Comparison of ENCODE assay signal across 12 cellular contexts in genomic region chr12:31585895-31586294, GRCh38.
"Had no signal": no experiment of that assay in that cellular context is flagged by ENCODE, and none has a peak within 500 bp of the region (broad histone marks: within the 10 kb centered on the region; RNA-seq: fewer than 3 reads in every experiment).

No MANE protein-coding gene starts in this region.

- H3K27me3 ChIP-seq: heart left ventricle had no signal

- H3K27ac Mint-ChIP-seq: T-helper 1 cell treated with Interleukin-12 subunit alpha and Interleukin-12 subunit beta and Interleukin-4 antibody, amounts not matched to agents 30 μg/mL and 1 μg/mL, for 36 hours had no signal

- ATAC-seq: heart left ventricle, left lobe of liver had no signal

- DNase-seq: activated CD4-positive, alpha-beta T cell treated with anti-CD3 and anti-CD28 coated beads for 48 hours; activated naive CD4-positive, alpha-beta T cell treated with Interleukin-2 at 50 U/mL for 16 hours; caudate nucleus; cortex of kidney; effector CD8-positive, alpha-beta T cell; heart left ventricle; mammary epithelial cell; stimulated activated CD4-positive, alpha-beta T cell treated with anti-CD3 and anti-CD28 coated beads, Interleukin-1b, Interleukin-23, amount 100 ng/mL, for 48 hours; stimulated activated naive CD4-positive, alpha-beta T cell; substantia nigra had no signal

- H3K9me3 Mint-ChIP-seq: T-helper 1 cell treated with Interleukin-12 subunit alpha and Interleukin-12 subunit beta and Interleukin-4 antibody, amounts not matched to agents 30 μg/mL and 1 μg/mL, for 36 hours had no signal

- H3K9me3 ChIP-seq: heart left ventricle had no signal

- H3K4me3 Mint-ChIP-seq: T-helper 1 cell treated with Interleukin-12 subunit alpha and Interleukin-12 subunit beta and Interleukin-4 antibody, amounts not matched to agents 30 μg/mL and 1 μg/mL, for 36 hours had no signal

- H3K4me3 ChIP-seq: heart left ventricle had no signal

- H3K36me3 ChIP-seq: heart left ventricle had no signal
